Comparison of ENCODE assay signal across 1 cellular context in the genomic region with DNA sequence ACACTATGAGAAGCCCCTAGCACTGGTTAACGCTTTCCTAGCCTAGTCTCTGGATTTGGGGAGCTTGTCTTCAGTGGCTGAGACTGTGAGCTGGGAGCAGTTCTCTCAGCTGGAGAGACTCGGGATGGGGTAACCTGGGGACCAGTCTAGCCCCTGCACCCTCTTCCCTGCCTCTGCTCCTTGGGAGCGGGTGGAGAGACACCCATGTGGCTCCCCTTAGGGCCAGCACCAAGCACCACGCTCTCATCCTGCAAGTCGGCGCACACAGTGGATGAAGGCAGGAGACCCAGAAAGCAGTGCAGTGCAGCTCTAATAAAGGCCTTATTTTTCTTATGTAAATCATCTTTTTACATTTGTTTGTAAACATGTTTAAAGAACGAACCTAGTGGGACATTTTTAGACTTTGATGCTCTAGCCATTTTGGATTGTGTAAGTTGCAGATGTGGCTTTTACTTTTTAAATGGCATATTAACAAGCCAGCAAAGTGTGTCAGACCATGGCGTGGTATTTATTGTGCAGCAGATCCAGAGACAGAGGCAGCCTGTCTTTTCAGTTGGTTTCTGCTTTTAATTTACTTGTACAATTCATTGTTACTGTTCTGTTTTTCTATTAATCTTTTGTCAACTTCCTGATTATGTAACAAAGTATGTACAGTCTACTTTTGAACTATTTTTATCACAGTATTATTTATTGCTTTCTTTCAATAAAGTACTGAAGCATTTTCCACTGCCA.
TF ChIP-seq lines count a peak whose summit lies in the region.

No MANE protein-coding gene starts in this region.

TF ChIP-seq in GM12878, 131 proteins besides CTCF, POLR2A, EP300 and RAD21:
- TF ChIP-seq, protein P1, sequence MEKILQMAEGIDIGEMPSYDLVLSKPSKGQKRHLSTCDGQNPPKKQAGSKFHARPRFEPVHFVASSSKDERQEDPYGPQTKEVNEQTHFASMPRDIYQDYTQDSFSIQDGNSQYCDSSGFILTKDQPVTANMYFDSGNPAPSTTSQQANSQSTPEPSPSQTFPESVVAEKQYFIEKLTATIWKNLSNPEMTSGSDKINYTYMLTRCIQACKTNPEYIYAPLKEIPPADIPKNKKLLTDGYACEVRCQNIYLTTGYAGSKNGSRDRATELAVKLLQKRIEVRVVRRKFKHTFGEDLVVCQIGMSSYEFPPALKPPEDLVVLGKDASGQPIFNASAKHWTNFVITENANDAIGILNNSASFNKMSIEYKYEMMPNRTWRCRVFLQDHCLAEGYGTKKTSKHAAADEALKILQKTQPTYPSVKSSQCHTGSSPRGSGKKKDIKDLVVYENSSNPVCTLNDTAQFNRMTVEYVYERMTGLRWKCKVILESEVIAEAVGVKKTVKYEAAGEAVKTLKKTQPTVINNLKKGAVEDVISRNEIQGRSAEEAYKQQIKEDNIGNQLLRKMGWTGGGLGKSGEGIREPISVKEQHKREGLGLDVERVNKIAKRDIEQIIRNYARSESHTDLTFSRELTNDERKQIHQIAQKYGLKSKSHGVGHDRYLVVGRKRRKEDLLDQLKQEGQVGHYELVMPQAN (conservative IDR thresholded peaks at IDR 0.05) = no peak
- TF ChIP-seq MTA2 (IDR thresholded peaks at IDR 0.05; ENCODE audit: low read depth) = no peak
- TF ChIP-seq STAT3 (IDR thresholded peaks at IDR 0.05; ENCODE audit: low read depth, low read length) = no peak
- TF ChIP-seq, protein P2, sequence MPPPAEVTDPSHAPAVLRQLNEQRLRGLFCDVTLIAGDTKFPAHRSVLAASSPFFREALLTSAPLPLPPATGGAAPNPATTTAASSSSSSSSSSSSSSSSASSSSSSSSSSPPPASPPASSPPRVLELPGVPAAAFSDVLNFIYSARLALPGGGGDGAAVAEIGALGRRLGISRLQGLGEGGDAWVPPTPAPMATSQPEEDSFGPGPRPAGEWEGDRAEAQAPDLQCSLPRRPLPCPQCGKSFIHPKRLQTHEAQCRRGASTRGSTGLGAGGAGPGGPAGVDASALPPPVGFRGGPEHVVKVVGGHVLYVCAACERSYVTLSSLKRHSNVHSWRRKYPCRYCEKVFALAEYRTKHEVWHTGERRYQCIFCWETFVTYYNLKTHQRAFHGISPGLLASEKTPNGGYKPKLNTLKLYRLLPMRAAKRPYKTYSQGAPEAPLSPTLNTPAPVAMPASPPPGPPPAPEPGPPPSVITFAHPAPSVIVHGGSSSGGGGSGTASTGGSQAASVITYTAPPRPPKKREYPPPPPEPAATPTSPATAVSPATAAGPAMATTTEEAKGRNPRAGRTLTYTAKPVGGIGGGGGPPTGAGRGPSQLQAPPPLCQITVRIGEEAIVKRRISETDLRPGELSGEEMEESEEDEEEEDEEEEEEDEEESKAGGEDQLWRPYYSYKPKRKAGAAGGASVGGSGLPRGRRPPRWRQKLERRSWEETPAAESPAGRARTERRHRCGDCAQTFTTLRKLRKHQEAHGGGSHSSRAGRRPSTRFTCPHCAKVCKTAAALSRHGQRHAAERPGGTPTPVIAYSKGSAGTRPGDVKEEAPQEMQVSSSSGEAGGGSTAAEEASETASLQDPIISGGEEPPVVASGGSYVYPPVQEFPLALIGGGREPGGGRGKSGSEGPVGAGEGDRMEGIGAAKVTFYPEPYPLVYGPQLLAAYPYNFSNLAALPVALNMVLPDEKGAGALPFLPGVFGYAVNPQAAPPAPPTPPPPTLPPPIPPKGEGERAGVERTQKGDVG (CRISPR knock-in tag; IDR thresholded peaks at IDR 0.05) = no peak
- no peak for TF ChIP-seq NFXL1 (IDR thresholded peaks at IDR 0.05; ENCODE audit: borderline replicate concordance)
- TF ChIP-seq SMARCA5 (IDR thresholded peaks at IDR 0.05) = no peak
- TF ChIP-seq, protein P3, sequence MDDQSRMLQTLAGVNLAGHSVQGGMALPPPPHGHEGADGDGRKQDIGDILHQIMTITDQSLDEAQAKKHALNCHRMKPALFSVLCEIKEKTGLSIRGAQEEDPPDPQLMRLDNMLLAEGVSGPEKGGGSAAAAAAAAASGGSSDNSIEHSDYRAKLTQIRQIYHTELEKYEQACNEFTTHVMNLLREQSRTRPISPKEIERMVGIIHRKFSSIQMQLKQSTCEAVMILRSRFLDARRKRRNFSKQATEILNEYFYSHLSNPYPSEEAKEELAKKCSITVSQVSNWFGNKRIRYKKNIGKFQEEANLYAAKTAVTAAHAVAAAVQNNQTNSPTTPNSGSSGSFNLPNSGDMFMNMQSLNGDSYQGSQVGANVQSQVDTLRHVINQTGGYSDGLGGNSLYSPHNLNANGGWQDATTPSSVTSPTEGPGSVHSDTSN (IDR thresholded peaks at IDR 0.05; ENCODE audit: insufficient replicate concordance, low read depth, low read length) = no peak
- TF ChIP-seq STAT1 (conservative IDR thresholded peaks at IDR 0.05) = no peak
- TF ChIP-seq KLF5 (IDR thresholded peaks at IDR 0.05; ENCODE audit: partially characterized antibody) = no peak
- TF ChIP-seq CHD1 (IDR thresholded peaks at IDR 0.05; ENCODE audit: low read depth, low read length) = no peak
- TF ChIP-seq, protein P4, sequence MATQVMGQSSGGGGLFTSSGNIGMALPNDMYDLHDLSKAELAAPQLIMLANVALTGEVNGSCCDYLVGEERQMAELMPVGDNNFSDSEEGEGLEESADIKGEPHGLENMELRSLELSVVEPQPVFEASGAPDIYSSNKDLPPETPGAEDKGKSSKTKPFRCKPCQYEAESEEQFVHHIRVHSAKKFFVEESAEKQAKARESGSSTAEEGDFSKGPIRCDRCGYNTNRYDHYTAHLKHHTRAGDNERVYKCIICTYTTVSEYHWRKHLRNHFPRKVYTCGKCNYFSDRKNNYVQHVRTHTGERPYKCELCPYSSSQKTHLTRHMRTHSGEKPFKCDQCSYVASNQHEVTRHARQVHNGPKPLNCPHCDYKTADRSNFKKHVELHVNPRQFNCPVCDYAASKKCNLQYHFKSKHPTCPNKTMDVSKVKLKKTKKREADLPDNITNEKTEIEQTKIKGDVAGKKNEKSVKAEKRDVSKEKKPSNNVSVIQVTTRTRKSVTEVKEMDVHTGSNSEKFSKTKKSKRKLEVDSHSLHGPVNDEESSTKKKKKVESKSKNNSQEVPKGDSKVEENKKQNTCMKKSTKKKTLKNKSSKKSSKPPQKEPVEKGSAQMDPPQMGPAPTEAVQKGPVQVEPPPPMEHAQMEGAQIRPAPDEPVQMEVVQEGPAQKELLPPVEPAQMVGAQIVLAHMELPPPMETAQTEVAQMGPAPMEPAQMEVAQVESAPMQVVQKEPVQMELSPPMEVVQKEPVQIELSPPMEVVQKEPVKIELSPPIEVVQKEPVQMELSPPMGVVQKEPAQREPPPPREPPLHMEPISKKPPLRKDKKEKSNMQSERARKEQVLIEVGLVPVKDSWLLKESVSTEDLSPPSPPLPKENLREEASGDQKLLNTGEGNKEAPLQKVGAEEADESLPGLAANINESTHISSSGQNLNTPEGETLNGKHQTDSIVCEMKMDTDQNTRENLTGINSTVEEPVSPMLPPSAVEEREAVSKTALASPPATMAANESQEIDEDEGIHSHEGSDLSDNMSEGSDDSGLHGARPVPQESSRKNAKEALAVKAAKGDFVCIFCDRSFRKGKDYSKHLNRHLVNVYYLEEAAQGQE (IDR thresholded peaks at IDR 0.05; ENCODE audit: low read depth, low read length) = no peak
- TF ChIP-seq, protein P5, sequence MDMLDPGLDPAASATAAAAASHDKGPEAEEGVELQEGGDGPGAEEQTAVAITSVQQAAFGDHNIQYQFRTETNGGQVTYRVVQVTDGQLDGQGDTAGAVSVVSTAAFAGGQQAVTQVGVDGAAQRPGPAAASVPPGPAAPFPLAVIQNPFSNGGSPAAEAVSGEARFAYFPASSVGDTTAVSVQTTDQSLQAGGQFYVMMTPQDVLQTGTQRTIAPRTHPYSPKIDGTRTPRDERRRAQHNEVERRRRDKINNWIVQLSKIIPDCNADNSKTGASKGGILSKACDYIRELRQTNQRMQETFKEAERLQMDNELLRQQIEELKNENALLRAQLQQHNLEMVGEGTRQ (IDR thresholded peaks at IDR 0.05; ENCODE audit: borderline replicate concordance, low read depth, low read length) = no peak
- TF ChIP-seq, protein P6, sequence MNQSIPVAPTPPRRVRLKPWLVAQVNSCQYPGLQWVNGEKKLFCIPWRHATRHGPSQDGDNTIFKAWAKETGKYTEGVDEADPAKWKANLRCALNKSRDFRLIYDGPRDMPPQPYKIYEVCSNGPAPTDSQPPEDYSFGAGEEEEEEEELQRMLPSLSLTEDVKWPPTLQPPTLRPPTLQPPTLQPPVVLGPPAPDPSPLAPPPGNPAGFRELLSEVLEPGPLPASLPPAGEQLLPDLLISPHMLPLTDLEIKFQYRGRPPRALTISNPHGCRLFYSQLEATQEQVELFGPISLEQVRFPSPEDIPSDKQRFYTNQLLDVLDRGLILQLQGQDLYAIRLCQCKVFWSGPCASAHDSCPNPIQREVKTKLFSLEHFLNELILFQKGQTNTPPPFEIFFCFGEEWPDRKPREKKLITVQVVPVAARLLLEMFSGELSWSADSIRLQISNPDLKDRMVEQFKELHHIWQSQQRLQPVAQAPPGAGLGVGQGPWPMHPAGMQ (IDR thresholded peaks at IDR 0.05; ENCODE audit: borderline replicate concordance) = no peak
- TF ChIP-seq ESRRA (IDR thresholded peaks at IDR 0.05; ENCODE audit: low read length) = no peak
- TF ChIP-seq IKZF1 (conservative IDR thresholded peaks at IDR 0.05) = no peak
- no peak for TF ChIP-seq GATAD2B (conservative IDR thresholded peaks at IDR 0.05; ENCODE audit: low read depth)
- no peak for TF ChIP-seq CREM (IDR thresholded peaks at IDR 0.05; ENCODE audit: low read depth)
